ENCODE assay signal across 11 cellular contexts in genomic region chr12:57606016-57606311, GRCh38. TPM values are rescaled to one million over a fixed set of nuclear protein-coding genes. Genes with fewer than 3 reads are reported as not detected.
DNase-seq lines count a peak whose midpoint lies in the region; ATAC-seq, FAIRE-seq and TF ChIP-seq lines count a peak whose summit lies in the region.
"Had no signal": no experiment of that assay in that cellular context is flagged by ENCODE, and none has a peak within 500 bp of the region (broad histone marks: within the 10 kb centered on the region; RNA-seq: fewer than 3 reads in every experiment).

No MANE protein-coding gene starts in this region.

- DNase-seq in T-helper 17 cell (no peak), mesendoderm (no peak), amniotic stem cell (lab: John Stamatoyannopoulos, UW) (no peak), kidney (no peak)
- DNase-seq: activated B cell treated with CpG ODN at 0.5 μM for 24 hours, NCI-H2029 treated with DMSO at 0.1 percent for 48 hours had no signal

- H3K4me3 Mint-ChIP-seq in T-helper 17 cell: no peak overlapping the region

- H2BK120ac ChIP-seq in mesendoderm (ENCODE audit: low read depth, low read length): no peak overlapping the region

- no peak overlapping the region for H2BK5ac ChIP-seq in mesendoderm (ENCODE audit: low read length)

- no CpG with 5 or more reads among the region's 1 CpG for WGBS in mesendoderm (ENCODE audit: extremely low coverage, insufficient coverage, low lambda C conversion rate)

- H3K23ac ChIP-seq in mesendoderm (ENCODE audit: low read length): no peak overlapping the region

- no peak overlapping the region for H3K9ac ChIP-seq in BLaER1 treated with 17β-estradiol and CSF1 and Interleukin-3, amounts not matched to agents 10 nM and 100 nM
- H3K9ac ChIP-seq in mesendoderm (ENCODE audit: low read length): peak overlapping the region; percentile 18
- H3K9ac ChIP-seq in kidney (ENCODE audit: low read length in 2 of 2): no peak overlapping the region

- H3K27ac Mint-ChIP-seq in T-helper 17 cell: peak overlapping the region; percentile 88
- H3K27ac Mint-ChIP-seq: activated B cell treated with CpG ODN at 0.5 μM for 24 hours had no signal

- H3K36me3 ChIP-seq in BLaER1 treated with 17β-estradiol and CSF1 and Interleukin-3, amounts not matched to agents 10 nM and 100 nM: peaks cover 0 to 16% (median 7%) of the 10 kb centered on the region in 11 experiments; a peak in 7 of 22 replicates
- H3K36me3 ChIP-seq in mesendoderm (ENCODE audit: control insufficient read depth, insufficient read depth, low read length): peaks cover 1% of the 10 kb centered on the region
- peaks cover 2 to 6% of the 10 kb centered on the region in 2 donors for H3K36me3 ChIP-seq in kidney (ENCODE audit: control insufficient read depth in 1 of 2, insufficient read depth in 2 of 2, low read length in 2 of 2)

- no peak overlapping the region for H3K18ac ChIP-seq in mesendoderm (ENCODE audit: low read length)

- H4K8ac ChIP-seq in mesendoderm (ENCODE audit: low read depth, low read length): no peak overlapping the region

- peak overlapping the region; percentile 65 for H3K56ac ChIP-seq in mesendoderm (ENCODE audit: low read length)

- H3K79me1 ChIP-seq in mesendoderm (ENCODE audit: low read length): peaks cover 4% of the 10 kb centered on the region

- no peaks in the 10 kb centered on the region for H4K20me1 ChIP-seq in BLaER1 treated with 17β-estradiol and CSF1 and Interleukin-3, amounts not matched to agents 10 nM and 100 nM

- intact Hi-C loops in kidney (cut with DNase I): no loop called here

- no peak overlapping the region for H4K5ac ChIP-seq in mesendoderm (ENCODE audit: low read length)

- ATAC-seq in T-helper 17 cell (no peak), GM19324 (IDR thresholded peaks at IDR 0.05; ENCODE audit: low FRiP score, unreplicated experiment) (no peak)
- ATAC-seq: esophagus mucosa had no signal

- H2AK5ac ChIP-seq in mesendoderm (ENCODE audit: low read length): no peak overlapping the region

- no peaks in the 10 kb centered on the region for H3K9me3 ChIP-seq in BLaER1 treated with 17β-estradiol and CSF1 and Interleukin-3, amounts not matched to agents 10 nM and 100 nM (replicated peaks in 1 of 11)
- no peaks in the 10 kb centered on the region for H3K9me3 ChIP-seq in T-helper 17 cell (ENCODE audit: control insufficient read depth, low read length, poor library complexity, severe bottlenecking)
- H3K9me3 ChIP-seq in kidney (ENCODE audit: control insufficient read depth in 1 of 2, low read length in 2 of 2): no peaks in the 10 kb centered on the region

- peaks cover 46 to 83% (median 72%) of the 10 kb centered on the region in 11 experiments for H3K27me3 ChIP-seq in BLaER1 treated with 17β-estradiol and CSF1 and Interleukin-3, amounts not matched to agents 10 nM and 100 nM
- no peaks in the 10 kb centered on the region for H3K27me3 ChIP-seq in mesendoderm (ENCODE audit: insufficient read depth, low read length, poor library complexity)

- H3K79me2 ChIP-seq in mesendoderm (ENCODE audit: control insufficient read depth, insufficient read depth, low read length): no peaks in the 10 kb centered on the region

- peaks cover 7% of the 10 kb centered on the region for H3K27me3 Mint-ChIP-seq in T-helper 17 cell

- no peak for FAIRE-seq in kidney (lab: Jason Lieb, UNC)

- H2BK15ac ChIP-seq in mesendoderm (replicated peaks; ENCODE audit: low read depth): no peak overlapping the region

- peaks cover 28% of the 10 kb centered on the region for H3K4me1 Mint-ChIP-seq in T-helper 17 cell

- no peak for TF ChIP-seq CTCF in kidney (IDR thresholded peaks at IDR 0.05; ENCODE audit: borderline replicate concordance, extremely low read depth, insufficient read depth)

- H3K4ac ChIP-seq in mesendoderm (ENCODE audit: low read depth, low read length): no peak overlapping the region

- H3K4me2 ChIP-seq in BLaER1 treated with 17β-estradiol and CSF1 and Interleukin-3, amounts not matched to agents 10 nM and 100 nM: peak overlapping the region in 10 of 11 experiments; percentile 78 to 94 (median 86); a peak in 13 of 22 replicates
- H3K4me2 ChIP-seq in mesendoderm (ENCODE audit: low read length): no peak overlapping the region

- no peak overlapping the region for H3K4me3 ChIP-seq in BLaER1 treated with 17β-estradiol and CSF1 and Interleukin-3, amounts not matched to agents 10 nM and 100 nM
- H3K4me3 ChIP-seq in mesendoderm (ENCODE audit: low read length) (no peak overlapping the region), kidney (ENCODE audit: low read length in 2 of 2) (no peak overlapping the region)

- H3K36me3 Mint-ChIP-seq in T-helper 17 cell (ENCODE audit: low read depth): peaks cover 11% of the 10 kb centered on the region

- peaks cover 25 to 46% (median 38%) of the 10 kb centered on the region in 10 experiments; a peak in 19 of 20 replicates for H3K4me1 ChIP-seq in BLaER1 treated with 17β-estradiol and CSF1 and Interleukin-3, amounts not matched to agents 10 nM and 100 nM
- peaks cover 13% of the 10 kb centered on the region for H3K4me1 ChIP-seq in mesendoderm (ENCODE audit: control insufficient read depth, low read depth, low read length)
- H3K4me1 ChIP-seq in kidney (ENCODE audit: control insufficient read depth in 1 of 2, insufficient read depth in 1 of 2, low read depth in 1 of 2, low read length in 2 of 2): peaks cover 0 to 6% of the 10 kb centered on the region in 2 donors

- H3K27ac ChIP-seq in BLaER1 treated with 17β-estradiol and CSF1 and Interleukin-3, amounts not matched to agents 10 nM and 100 nM: no peak overlapping the region
- H3K27ac ChIP-seq in mesendoderm (ENCODE audit: low read depth, low read length) (no peak overlapping the region), kidney (ENCODE audit: low read depth in 2 of 2, low read length in 2 of 2) (no peak overlapping the region)
- H3K27ac ChIP-seq: C4-2B had no signal

RNA-seq across cellular contexts. Expression of gene DTX3, which starts 1.3 kb away (rescaled TPM):
- 10 to 100 TPM; 24.4 to 32.8 TPM for total RNA-seq in T-helper 17 cell
- 29.5 TPM for polyA plus RNA-seq in mesendoderm (2013, experiment 1 of 2)
- polyA plus RNA-seq in mesendoderm (2013, experiment 2 of 2): 29.5 TPM
- 34.5 TPM for total RNA-seq in kidney
- 41.2 TPM for polyA plus RNA-seq in kidney (ENCODE audit: insufficient read depth, low read depth, low replicate concordance)
- total RNA-seq: HT-29 had no signal

RNA-seq across cellular contexts. Expression of gene ARHGEF25, which starts 5.3 kb away (rescaled TPM):
- total RNA-seq in T-helper 17 cell: 1 to 10 TPM in 1 of 2 donors, under 1 TPM in 1; 0.37 to 1.2 TPM
- 0.67 TPM for polyA plus RNA-seq in mesendoderm (2013, experiment 1 of 2)
- polyA plus RNA-seq in mesendoderm (2013, experiment 2 of 2): 0.63 TPM
- 15.0 TPM for total RNA-seq in kidney
- 10.9 TPM for polyA plus RNA-seq in kidney (ENCODE audit: insufficient read depth, low read depth, low replicate concordance)
- total RNA-seq: activated B cell treated with CpG ODN at 0.5 μM for 24 hours had no signal

RNA-seq across cellular contexts. Expression of gene PIP4K2C, which starts 15.0 kb away (rescaled TPM):
- total RNA-seq in T-helper 17 cell: 10 to 100 TPM; 28.9 to 32.2 TPM
- polyA plus RNA-seq in mesendoderm (2013, experiment 1 of 2): 18.6 TPM
- 18.6 TPM for polyA plus RNA-seq in mesendoderm (2013, experiment 2 of 2)
- total RNA-seq in kidney: 52.4 TPM
- 43.2 TPM for polyA plus RNA-seq in kidney (ENCODE audit: insufficient read depth, low read depth, low replicate concordance)

RNA-seq across cellular contexts. Expression of gene B4GALNT1, which starts 27.0 kb away (rescaled TPM):
- total RNA-seq in T-helper 17 cell (not detected), kidney (2.0 TPM)
- 0.37 TPM for polyA plus RNA-seq in mesendoderm (2013, experiment 1 of 2)
- polyA plus RNA-seq in mesendoderm (2013, experiment 2 of 2): 0.49 TPM
- 1.6 TPM for polyA plus RNA-seq in kidney (ENCODE audit: insufficient read depth, low read depth, low replicate concordance)

RNA-seq across cellular contexts. Expression of gene KIF5A, which starts 56.1 kb away (rescaled TPM):
- total RNA-seq in T-helper 17 cell: under 1 TPM; 0.35 to 0.63 TPM
- 2.4 TPM for polyA plus RNA-seq in mesendoderm (2013, experiment 1 of 2)
- 2.6 TPM for polyA plus RNA-seq in mesendoderm (2013, experiment 2 of 2)
- 1.3 TPM for total RNA-seq in kidney
- 0.69 TPM for polyA plus RNA-seq in kidney (ENCODE audit: insufficient read depth, low read depth, low replicate concordance)
- total RNA-seq: HT-29 had no signal
